ENCODE assay signal across 9 cellular contexts in the genomic region with DNA sequence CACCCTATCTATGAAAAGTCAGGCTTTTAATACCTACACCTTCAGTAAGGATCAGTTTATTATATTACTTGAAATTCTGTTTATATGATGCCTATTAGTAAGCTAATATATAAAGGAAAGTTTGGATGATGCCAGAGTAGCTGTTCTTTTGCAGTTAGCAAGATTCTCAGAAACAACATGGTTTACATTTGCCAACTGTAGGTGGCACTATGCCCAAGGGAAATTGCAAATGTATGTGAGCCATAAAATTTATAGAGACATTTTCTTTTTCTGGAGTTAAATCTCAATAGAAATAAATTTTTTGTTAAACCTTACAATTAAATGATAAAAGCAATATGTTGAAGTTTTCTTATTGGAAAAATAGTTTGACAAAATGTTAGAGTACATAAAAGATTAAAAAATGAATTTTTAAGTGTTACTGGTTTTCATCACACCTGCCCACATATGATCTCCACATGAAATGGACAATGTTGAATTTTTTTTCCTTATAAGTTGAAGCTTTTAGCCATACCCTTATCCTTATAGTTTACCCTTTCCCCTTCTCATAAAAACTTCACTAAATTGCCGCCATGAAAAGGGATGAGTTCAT. TPM values are rescaled to one million over a fixed set of nuclear protein-coding genes. Genes with fewer than 3 reads are reported as not detected.
DNase-seq lines count a peak whose midpoint lies in the region; ATAC-seq lines count a peak whose summit lies in the region.
"Had no signal": no experiment of that assay in that cellular context is flagged by ENCODE, and none has a peak within 500 bp of the region (broad histone marks: within the 10 kb centered on the region; RNA-seq: fewer than 3 reads in every experiment).

No MANE protein-coding gene starts in this region.

- intact Hi-C loops in head of caudate nucleus (cut with DNase I) = loop anchor here (5.0 kb wide), 1 partner anchor 295 kb away; no protein-coding TSS in a partner anchor

- no peak overlapping the region for H3K27ac Mint-ChIP-seq in CD4-positive, CD25-positive, alpha-beta regulatory T cell
- no peak overlapping the region for H3K27ac Mint-ChIP-seq in activated T-cell treated with anti-CD3 and anti-CD28 coated beads, Interleukin-2, amount 50 U/mL, for 72 hours

- no peak overlapping the region for H3K4me3 ChIP-seq in CD4-positive, CD25-positive, alpha-beta regulatory T cell (ENCODE audit: low read depth, low read length)
- H3K4me3 ChIP-seq: SJSA1 had no signal

- H3K4me1 ChIP-seq in CD4-positive, CD25-positive, alpha-beta regulatory T cell (ENCODE audit: control insufficient read depth, insufficient read depth, low read length, poor library complexity, severe bottlenecking) = no peaks in the 10 kb centered on the region
- H3K4me1 ChIP-seq: SJSA1 had no signal

- H3K9me3 Mint-ChIP-seq in CD4-positive, CD25-positive, alpha-beta regulatory T cell = peaks cover 0 to 3% (median 0%) of the 10 kb centered on the region in 7 donors
- H3K9me3 Mint-ChIP-seq in activated T-cell treated with anti-CD3 and anti-CD28 coated beads, Interleukin-2, amount 50 U/mL, for 72 hours = no peaks in the 10 kb centered on the region

- H3K4me3 Mint-ChIP-seq in CD4-positive, CD25-positive, alpha-beta regulatory T cell = no peak overlapping the region
- H3K4me3 Mint-ChIP-seq in activated T-cell treated with anti-CD3 and anti-CD28 coated beads, Interleukin-2, amount 50 U/mL, for 72 hours = no peak overlapping the region

- H3K9me3 ChIP-seq in CD4-positive, CD25-positive, alpha-beta regulatory T cell (ENCODE audit: control insufficient read depth in 2 of 2, low read length in 2 of 2) = no peaks in the 10 kb centered on the region
- H3K9me3 ChIP-seq: SJSA1 had no signal

- H3K36me3 Mint-ChIP-seq in CD4-positive, CD25-positive, alpha-beta regulatory T cell = no peaks in the 10 kb centered on the region
- no peaks in the 10 kb centered on the region for H3K36me3 Mint-ChIP-seq in activated T-cell treated with anti-CD3 and anti-CD28 coated beads, Interleukin-2, amount 50 U/mL, for 72 hours (ENCODE audit: insufficient read depth in 2 of 2)

- DNase-seq in CD4-positive, CD25-positive, alpha-beta regulatory T cell = peak; percentile 15 to 65 (median 43)
- peak; percentile 24 for DNase-seq in H4 (ENCODE audit: low spot score)
- DNase-seq in NCI-H446 treated with DMSO at 0.1 percent for 48 hours (lab: John Stamatoyannopoulos, UW) = peak; percentile 26
- DNase-seq in activated T-cell treated with anti-CD3 and anti-CD28 coated beads, Interleukin-2, amount 50 U/mL, for 72 hours = peak; percentile 48 to 56
- DNase-seq in head of caudate nucleus = peak in 26 of 42 donors; percentile 10 to 77 (median 44)
- peak; percentile 10 for DNase-seq in stimulated activated CD4-positive, alpha-beta T cell treated with anti-CD3 and anti-CD28 coated beads, Interleukin-1b, Interleukin-23, amount 100 ng/mL, for 48 hours
- DNase-seq in NCI-H1048 (lab: John Stamatoyannopoulos, UW) = no peak
- no peak for DNase-seq in ureter (ENCODE audit: low spot score)

- peaks cover 11% of the 10 kb centered on the region for H3K27me3 Mint-ChIP-seq in CD4-positive, CD25-positive, alpha-beta regulatory T cell
- peaks cover 6% of the 10 kb centered on the region for H3K27me3 Mint-ChIP-seq in activated T-cell treated with anti-CD3 and anti-CD28 coated beads, Interleukin-2, amount 50 U/mL, for 72 hours (ENCODE audit: low read depth)

- H3K36me3 ChIP-seq in CD4-positive, CD25-positive, alpha-beta regulatory T cell (ENCODE audit: control insufficient read depth, insufficient read depth, low read length) = no peaks in the 10 kb centered on the region
- H3K36me3 ChIP-seq: SJSA1 had no signal

- no peaks in the 10 kb centered on the region for H3K27me3 ChIP-seq in CD4-positive, CD25-positive, alpha-beta regulatory T cell (ENCODE audit: control insufficient read depth, insufficient read depth, low read length)

- no peak overlapping the region for H3K27ac ChIP-seq in CD4-positive, CD25-positive, alpha-beta regulatory T cell (ENCODE audit: insufficient read depth, low read length, poor library complexity, severe bottlenecking)
- H3K27ac ChIP-seq: SJSA1 had no signal

- no peak for ATAC-seq in CD4-positive, CD25-positive, alpha-beta regulatory T cell (ENCODE audit: low read depth in 2 of 2)
- ATAC-seq in activated T-cell treated with anti-CD3 and anti-CD28 coated beads, Interleukin-2, amount 50 U/mL, for 72 hours (replicated peaks in 1 of 2) = no peak

- no peaks in the 10 kb centered on the region for H3K4me1 Mint-ChIP-seq in CD4-positive, CD25-positive, alpha-beta regulatory T cell
- no peaks in the 10 kb centered on the region for H3K4me1 Mint-ChIP-seq in activated T-cell treated with anti-CD3 and anti-CD28 coated beads, Interleukin-2, amount 50 U/mL, for 72 hours (ENCODE audit: low read depth)

RNA-seq across cellular contexts. Expression of a gene that starts 32.1 kb away (rescaled TPM):
- not detected for total RNA-seq in CD4-positive, CD25-positive, alpha-beta regulatory T cell
- polyA plus RNA-seq in CD4-positive, CD25-positive, alpha-beta regulatory T cell = not detected
- 0.82 and 0.97 TPM in 2 replicates for total RNA-seq in H4 (2014; rRNA removed; shearing (Covaris generic))
- total RNA-seq in activated T-cell treated with anti-CD3 and anti-CD28 coated beads, Interleukin-2, amount 50 U/mL, for 72 hours = under 1 TPM; 0.49 to 0.67 TPM
- 0.26 TPM for total RNA-seq in ureter
- total RNA-seq: SJSA1 had no signal

RNA-seq across cellular contexts. Expression of a gene that starts 48.5 kb away (rescaled TPM):
- total RNA-seq in CD4-positive, CD25-positive, alpha-beta regulatory T cell = not detected
- not detected for polyA plus RNA-seq in CD4-positive, CD25-positive, alpha-beta regulatory T cell
- not detected in 2 replicates for total RNA-seq in H4 (2014; rRNA removed; shearing (Covaris generic))
- not detected for total RNA-seq in activated T-cell treated with anti-CD3 and anti-CD28 coated beads, Interleukin-2, amount 50 U/mL, for 72 hours
- not detected for total RNA-seq in ureter
- total RNA-seq: SJSA1 had no signal

Comparison
In these comparisons a context has a peak if more than half of its experiments do, and no peak if none do; other contexts are left out.
1. DNase-seq: peak in CD4-positive, CD25-positive, alpha-beta regulatory T cell (3 of 3), H4 (single experiment), NCI-H446 treated with DMSO at 0.1 percent for 48 hours (single experiment), activated T-cell treated with anti-CD3 and anti-CD28 coated beads, Interleukin-2, amount 50 U/mL, for 72 hours (2 of 2), head of caudate nucleus (26 of 42) and stimulated activated CD4-positive, alpha-beta T cell treated with anti-CD3 and anti-CD28 coated beads, Interleukin-1b, Interleukin-23, amount 100 ng/mL, for 48 hours (single experiment); none in NCI-H1048 (single experiment) and ureter (single experiment).